Comparison of ENCODE assay signal across 33 cellular contexts in the genomic region with DNA sequence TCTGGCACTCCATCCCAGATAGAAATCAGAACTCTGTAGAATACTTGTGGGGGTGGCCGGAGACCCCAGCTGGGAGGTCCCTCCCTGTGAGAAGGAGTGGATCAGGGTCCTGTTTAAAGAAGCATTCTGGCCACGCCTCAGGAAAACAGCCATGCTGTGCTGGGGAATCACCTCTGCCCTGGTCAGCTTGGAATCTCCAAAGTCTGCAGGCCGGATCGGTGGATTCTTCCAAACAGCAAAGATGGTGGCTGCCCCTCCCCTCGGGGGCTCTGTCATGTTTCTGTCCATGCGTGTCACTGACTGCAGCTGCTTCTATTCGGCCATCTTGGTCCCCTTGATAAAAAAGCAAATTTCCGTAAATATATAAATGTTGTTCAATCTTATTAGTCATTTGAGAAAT.
"Had no signal": no experiment of that assay in that cellular context is flagged by ENCODE, and none has a peak within 500 bp of the region (broad histone marks: within the 10 kb centered on the region; RNA-seq: fewer than 3 reads in every experiment).

No MANE protein-coding gene starts in this region.

- ATAC-seq: Panc1, Right ventricle myocardium inferior, SK-N-SH treated with all-trans-retinoic acid at 6 μM for 48 hours had no signal

- DNase-seq: Kasumi-1, MG63, NCI-H1048, NCI-H1092 treated with DMSO at 0.1 percent for 48 hours, NCI-H1105 treated with DMSO at 0.1 percent for 48 hours, NCI-H1417, NCI-H1436, NCI-H146, NCI-H1694, NCI-H187, NCI-H1930, NCI-H2029 treated with DMSO at 0.1 percent for 48 hours, NCI-H2081 treated with DMSO at 0.1 percent for 48 hours, NCI-H2107, NCI-H2171, NCI-H226, NCI-H446 treated with DMSO at 0.1 percent for 48 hours, NCI-H510A, NCI-H524, NCI-H526, NCI-H69, NCI-H748 treated with DMSO at 0.1 percent for 48 hours, NCI-H82, PC-9, SHP77, SIG-M5, SJCRH30 had no signal

- H3K9me3 ChIP-seq: MG63, SJCRH30 had no signal

- H2AFZ ChIP-seq: PC-9 had no signal

- H3K36me3 ChIP-seq: MG63, SJCRH30 had no signal

- H3K4me2 ChIP-seq: PC-9 had no signal

- H3K4me3 ChIP-seq: MG63, PC-9, SJCRH30, SK-N-MC had no signal

- FAIRE-seq: RCC 7860 had no signal

- H3K27me3 ChIP-seq: MG63, SJCRH30 had no signal

- H3K4me1 ChIP-seq: SJCRH30 had no signal

- H3K27ac ChIP-seq: PC-9, RWPE1, SJCRH30, SK-N-MC had no signal
